16 cellular contexts compared by ENCODE assay signal in the genomic region with DNA sequence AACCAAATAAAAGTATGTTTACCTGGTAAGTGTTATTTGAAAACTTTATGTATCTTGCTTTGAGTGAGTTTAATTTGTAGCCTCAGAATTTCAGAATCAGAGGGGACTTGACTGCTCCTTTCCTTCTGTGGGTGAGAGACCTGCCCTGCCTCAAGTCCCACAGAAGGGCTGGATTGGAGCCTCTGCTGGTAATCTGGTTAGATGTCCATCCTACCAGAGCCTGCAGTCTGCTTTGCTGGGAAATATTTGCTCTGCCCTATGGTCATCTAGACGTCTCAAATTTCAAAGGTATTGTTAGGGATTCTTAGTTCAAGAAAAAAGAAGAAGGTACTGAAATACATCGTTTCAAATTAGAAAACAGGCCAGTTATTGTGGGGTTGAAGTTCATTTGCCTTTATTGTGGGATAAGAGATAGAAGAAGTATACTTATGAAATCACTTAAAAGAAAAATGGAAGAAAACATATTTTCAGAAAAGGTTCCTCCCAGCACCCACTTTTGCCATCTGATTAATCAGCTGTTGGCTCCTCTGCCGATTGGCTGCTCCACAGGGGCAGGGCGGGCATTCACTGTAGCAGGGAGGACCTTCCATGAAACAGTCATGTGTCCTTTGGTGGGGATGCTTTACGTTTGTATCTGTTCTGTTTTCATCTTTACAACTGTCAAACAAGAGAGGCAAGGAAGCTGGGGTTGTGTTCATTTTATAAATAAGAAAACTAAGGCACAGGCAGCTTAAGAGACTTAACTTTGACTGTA.
"Had no signal": no experiment of that assay in that cellular context is flagged by ENCODE, and none has a peak within 500 bp of the region (broad histone marks: within the 10 kb centered on the region; RNA-seq: fewer than 3 reads in every experiment).

No MANE protein-coding gene starts in this region.

- H3K27me3 ChIP-seq: brain microvascular endothelial cell, gastroesophageal sphincter, right atrium auricular region, thyroid gland had no signal

- H3K4me3 ChIP-seq: gastroesophageal sphincter, right atrium auricular region, skin epidermis, thyroid gland had no signal

- H3K4me3 Mint-ChIP-seq: activated CD8-positive, alpha-beta T cell treated with anti-CD3 and anti-CD28 coated beads for 36 hours; activated naive CD4-positive, alpha-beta T cell treated with anti-CD3 and anti-CD28 coated beads for 36 hours; activated T-helper 1 cell treated with anti-CD3 and anti-CD28 coated beads, Interleukin-12 subunit alpha, Interleukin-12 subunit beta, Interleukin-2, Interleukin-4 antibody, amounts not matched to agents 30 ng/mL and 10 ng/mL and 1 ng/mL, durations not matched to agents 14 hours and 24 hours and 36 hours; dendritic cell treated with granulocyte-macrophage colony-stimulating factor and Interleukin-4, amounts not matched to agents 40 ng/mL and 50 ng/mL, for 4 days; effector memory CD8-positive, alpha-beta T cell had no signal

- H3K27me3 Mint-ChIP-seq: activated CD8-positive, alpha-beta T cell treated with anti-CD3 and anti-CD28 coated beads for 36 hours; dendritic cell treated with granulocyte-macrophage colony-stimulating factor and Interleukin-4, amounts not matched to agents 40 ng/mL and 50 ng/mL, for 4 days; effector memory CD8-positive, alpha-beta T cell had no signal

- H3K9me3 ChIP-seq: gastroesophageal sphincter, right atrium auricular region, thyroid gland had no signal

- DNase-seq: activated CD4-positive, CD25-positive, alpha-beta regulatory T cell treated with anti-CD3 and anti-CD28 coated beads, Interleukin-2, amount 50 U/mL, for 72 hours; activated CD8-positive, alpha-beta memory T cell treated with anti-CD3 and anti-CD28 coated beads, Interleukin-2, amount 50 U/mL, for 4 hours; activated CD8-positive, alpha-beta T cell treated with anti-CD3 and anti-CD28 coated beads for 36 hours; activated naive CD4-positive, alpha-beta T cell treated with anti-CD3 and anti-CD28 coated beads for 36 hours; amniotic stem cell; effector memory CD8-positive, alpha-beta T cell; kidney glomerular epithelial cell; stimulated activated CD4-positive, alpha-beta T cell treated with anti-CD3 and anti-CD28 coated beads, Interleukin-4, amount 100 ng/mL, for 4 hours; thyroid gland had no signal

- H3K4me1 ChIP-seq: gastroesophageal sphincter, right atrium auricular region, thyroid gland had no signal

- H3K27ac Mint-ChIP-seq: activated CD8-positive, alpha-beta T cell treated with anti-CD3 and anti-CD28 coated beads for 36 hours; activated naive CD4-positive, alpha-beta T cell treated with anti-CD3 and anti-CD28 coated beads for 36 hours; activated T-helper 1 cell treated with anti-CD3 and anti-CD28 coated beads, Interleukin-12 subunit alpha, Interleukin-12 subunit beta, Interleukin-2, Interleukin-4 antibody, amounts not matched to agents 30 ng/mL and 10 ng/mL and 1 ng/mL, durations not matched to agents 14 hours and 24 hours and 36 hours; dendritic cell treated with granulocyte-macrophage colony-stimulating factor and Interleukin-4, amounts not matched to agents 40 ng/mL and 50 ng/mL, for 4 days had no signal

- H3K9me3 Mint-ChIP-seq: activated CD8-positive, alpha-beta T cell treated with anti-CD3 and anti-CD28 coated beads for 36 hours; activated naive CD4-positive, alpha-beta T cell treated with anti-CD3 and anti-CD28 coated beads for 36 hours; activated T-helper 1 cell treated with anti-CD3 and anti-CD28 coated beads, Interleukin-12 subunit alpha, Interleukin-12 subunit beta, Interleukin-2, Interleukin-4 antibody, amounts not matched to agents 30 ng/mL and 10 ng/mL and 1 ng/mL, durations not matched to agents 14 hours and 24 hours and 36 hours; effector memory CD8-positive, alpha-beta T cell had no signal

- H3K27ac ChIP-seq: brain microvascular endothelial cell, epithelial cell of prostate, gastroesophageal sphincter, right atrium auricular region, skin epidermis, thyroid gland had no signal
